ENCODE assay signal across 17 cellular contexts in genomic region chr15:37586976-37587375, GRCh38.
DNase-seq lines count a peak whose midpoint lies in the region.
"Had no signal": no experiment of that assay in that cellular context is flagged by ENCODE, and none has a peak within 500 bp of the region (broad histone marks: within the 10 kb centered on the region; RNA-seq: fewer than 3 reads in every experiment).

No MANE protein-coding gene starts in this region.

- no peak overlapping the region for H3K4me3 ChIP-seq in skeletal muscle cell (ENCODE audit: low read depth, low read length)
- no peak overlapping the region for H3K4me3 ChIP-seq in effector memory CD4-positive, alpha-beta T cell (ENCODE audit: insufficient read depth, low read depth, low read length, poor library complexity, severe bottlenecking)
- H3K4me3 ChIP-seq: ascending aorta, ovary, tibial nerve had no signal

- no peak overlapping the region for H3K27ac ChIP-seq in effector memory CD4-positive, alpha-beta T cell (ENCODE audit: insufficient read depth, low read length, poor library complexity, severe bottlenecking)
- H3K27ac ChIP-seq: ascending aorta, epithelial cell of prostate, ovary, tibial nerve had no signal

- H3K4me1 ChIP-seq in effector memory CD4-positive, alpha-beta T cell (ENCODE audit: control insufficient read depth, insufficient read depth, low read length, poor library complexity, severe bottlenecking), result no peaks in the 10 kb centered on the region
- H3K4me1 ChIP-seq: ascending aorta, tibial nerve had no signal

- H3K36me3 ChIP-seq in effector memory CD4-positive, alpha-beta T cell (ENCODE audit: control insufficient read depth, insufficient read depth, low read length), result no peaks in the 10 kb centered on the region
- H3K36me3 ChIP-seq: ascending aorta, ovary, tibial nerve had no signal

- DNase-seq in GM04504 (ENCODE audit: low read depth) (peak; percentile 12), NCI-H226 (peak; percentile 26), fibroblast of peridontal ligament (ENCODE audit: extremely low read depth) (peak; percentile 1), skeletal muscle cell (ENCODE audit: low read depth) (peak; percentile 9), D341Med (ENCODE audit: low spot score) (no peak), LoVo (ENCODE audit: low spot score) (no peak)
- DNase-seq in effector memory CD4-positive, alpha-beta T cell, result no peak
- DNase-seq: activated CD4-positive, alpha-beta T cell treated with anti-CD3 and anti-CD28 coated beads for 36 hours; CD4-positive, CD25-positive, alpha-beta regulatory T cell; hypothalamus; NCI-H187 treated with DMSO at 0.1 percent for 48 hours; NCI-H446 treated with DMSO at 0.1 percent for 48 hours; ovary; SHP77 treated with DMSO at 0.1 percent for 48 hours had no signal

- no peaks in the 10 kb centered on the region for H3K27me3 ChIP-seq in effector memory CD4-positive, alpha-beta T cell (replicated peaks; ENCODE audit: control insufficient read depth, insufficient read depth, low read length, poor library complexity, severe bottlenecking)
- H3K27me3 ChIP-seq: ascending aorta, ovary, tibial nerve had no signal

- no peaks in the 10 kb centered on the region for H3K9me3 ChIP-seq in effector memory CD4-positive, alpha-beta T cell (ENCODE audit: control insufficient read depth, low read length)
- H3K9me3 ChIP-seq: ovary had no signal

Comparison
In these comparisons a context has a peak if more than half of its experiments do, and no peak if none do; other contexts are left out.
1. DNase-seq: peak in GM04504 (single experiment), NCI-H226 (single experiment), fibroblast of peridontal ligament (single experiment) and skeletal muscle cell (single experiment); none in D341Med (single experiment), effector memory CD4-positive, alpha-beta T cell (0 of 3) and LoVo (single experiment).